In genomic region chr3:135069406-135069805, GRCh38 we compare ENCODE assay signal across 33 cellular contexts.
A peak's percentile ranks its signal among the peaks of the same experiment; 100 is the strongest.
DNase-seq lines count a peak whose midpoint lies in the region; ATAC-seq and TF ChIP-seq lines count a peak whose summit lies in the region.
"Had no signal": no experiment of that assay in that cellular context is flagged by ENCODE, and none has a peak within 500 bp of the region (broad histone marks: within the 10 kb centered on the region; RNA-seq: fewer than 3 reads in every experiment).

No MANE protein-coding gene starts in this region.

- TF ChIP-seq EP300 in esophagus muscularis mucosa (IDR thresholded peaks at IDR 0.05), result no peak

- H3K36me3 ChIP-seq in esophagus muscularis mucosa, result no peaks in the 10 kb centered on the region
- no peaks in the 10 kb centered on the region for H3K36me3 ChIP-seq in trophoblast cell (ENCODE audit: control insufficient read depth in 1 of 2, insufficient read depth in 2 of 2, low read length in 2 of 2)
- H3K36me3 ChIP-seq: BE2C; BLaER1; BLaER1 treated with 17β-estradiol and CSF1 and Interleukin-3, amounts not matched to agents 10 nM and 100 nM had no signal

- no peak overlapping the region for H2BK5ac ChIP-seq in trophoblast cell (ENCODE audit: low read depth, low read length, poor library complexity)

- H3K9me3 ChIP-seq in esophagus muscularis mucosa, result peaks cover 0 to 8% (median 0%) of the 10 kb centered on the region in 4 donors
- H3K9me3 ChIP-seq in trophoblast cell (ENCODE audit: insufficient read depth, low read depth, low read length), result peaks cover 1% of the 10 kb centered on the region
- H3K9me3 ChIP-seq: A549, BE2C, BLaER1, Caco-2 had no signal

- no peak overlapping the region for H4K91ac ChIP-seq in trophoblast cell (ENCODE audit: low read depth, low read length)

- TF ChIP-seq POLR2A in esophagus muscularis mucosa (IDR thresholded peaks at IDR 0.05; ENCODE audit: low read depth) (no peak), lower leg skin (IDR thresholded peaks at IDR 0.05) (no peak)

- no peak overlapping the region for H3K18ac ChIP-seq in trophoblast cell (ENCODE audit: low read length)

- H3K23ac ChIP-seq in trophoblast cell (ENCODE audit: low read length), result peak overlapping the region; percentile 52

- peak; percentile 19 for DNase-seq in NCI-H2171 treated with DMSO at 0.1 percent for 48 hours (lab: John Stamatoyannopoulos, UW)
- DNase-seq in NCI-H2171 (lab: John Stamatoyannopoulos, UW), result no peak
- DNase-seq in coronary artery (ENCODE audit: low spot score), result peak; percentile 63
- DNase-seq in esophagus muscularis mucosa (ENCODE audit: extremely low spot score), result peak; percentile 81
- no peak for DNase-seq in trophoblast cell
- no peak for DNase-seq in NCI-H2227 (lab: John Stamatoyannopoulos, UW; ENCODE audit: unreplicated experiment)
- no peak for DNase-seq in lower leg skin (ENCODE audit: low spot score in 2 of 2)
- DNase-seq: 8988T; ACHN; AML-193; BE2C; C1 segment of cervical spinal cord; Caco-2; Calu3; CD4-positive, alpha-beta memory T cell; CD4-positive, alpha-beta T cell; CD4-positive, CD25-positive, alpha-beta regulatory T cell; CD8-positive, alpha-beta memory T cell; CD8-positive, alpha-beta T cell; COR-L47; DMS 273 treated with DMSO at 0.1 percent for 48 hours; DMS153; DMS53; DMS79; DMS79 treated with DMSO at 0.1 percent for 48 hours; DND-41; EL had no signal

- H3K27ac ChIP-seq in coronary artery, result no peak overlapping the region
- no peak overlapping the region for H3K27ac ChIP-seq in esophagus muscularis mucosa (replicated peaks in 1 of 4)
- no peak overlapping the region for H3K27ac ChIP-seq in trophoblast cell (ENCODE audit: low read depth, low read length)
- H3K27ac ChIP-seq: 22Rv1; A549; BLaER1; BLaER1 treated with 17β-estradiol and CSF1 and Interleukin-3, amounts not matched to agents 10 nM and 100 nM; C4-2B had no signal

- H2AFZ ChIP-seq in trophoblast cell (ENCODE audit: insufficient read depth, low read length, poor library complexity), result no peak overlapping the region

- H2BK12ac ChIP-seq in trophoblast cell (ENCODE audit: low read length), result no peak overlapping the region

- ATAC-seq in HG03354 (IDR thresholded peaks at IDR 0.05; ENCODE audit: poor library complexity, severe bottlenecking, unreplicated experiment), result no peak
- ATAC-seq: A549; CD8-positive, alpha-beta T cell had no signal

- H3K4me1 ChIP-seq in esophagus muscularis mucosa (no peaks in the 10 kb centered on the region), trophoblast cell (ENCODE audit: control insufficient read depth in 1 of 2, insufficient read depth in 2 of 2, low read length in 2 of 2) (no peaks in the 10 kb centered on the region)
- H3K4me1 ChIP-seq: A549, BE2C, Caco-2 had no signal

- H3K9ac ChIP-seq in trophoblast cell (ENCODE audit: low read length), result peak overlapping the region; percentile 47
- H3K9ac ChIP-seq: BLaER1; BLaER1 treated with 17β-estradiol and CSF1 and Interleukin-3, amounts not matched to agents 10 nM and 100 nM had no signal

- no peak overlapping the region for H4K12ac ChIP-seq in trophoblast cell (ENCODE audit: low read depth, low read length)

- no peak overlapping the region for H3K4ac ChIP-seq in trophoblast cell (ENCODE audit: low read depth, low read length)

- H3K14ac ChIP-seq in trophoblast cell (ENCODE audit: low read length), result no peak overlapping the region

- H2AK5ac ChIP-seq in trophoblast cell (ENCODE audit: low read length), result no peak overlapping the region

- H3K79me1 ChIP-seq in trophoblast cell (ENCODE audit: low read length), result no peaks in the 10 kb centered on the region

- TF ChIP-seq CTCF in coronary artery (IDR thresholded peaks at IDR 0.05) (no peak), esophagus muscularis mucosa (IDR thresholded peaks at IDR 0.05) (no peak), lower leg skin (IDR thresholded peaks at IDR 0.05) (no peak)

- H3K27me3 ChIP-seq in esophagus muscularis mucosa, result no peaks in the 10 kb centered on the region
- H3K27me3 ChIP-seq in trophoblast cell (ENCODE audit: insufficient read depth, low read length), result no peaks in the 10 kb centered on the region
- H3K27me3 ChIP-seq: BE2C; BLaER1; BLaER1 treated with 17β-estradiol and CSF1 and Interleukin-3, amounts not matched to agents 10 nM and 100 nM had no signal

- WGBS in esophagus muscularis mucosa, result 69% methylated on average over 2 of the region's 2 CpGs
- no CpG with 5 or more reads among the region's 2 CpGs for WGBS in trophoblast cell (ENCODE audit: extremely low coverage, insufficient coverage, insufficient read length)
- WGBS in lower leg skin, 2 donors, result 82 to 92% methylated on average over 2 of the region's 2 CpGs

- no peak overlapping the region for H4K8ac ChIP-seq in trophoblast cell (ENCODE audit: low read depth, low read length)

- H3K4me2 ChIP-seq in trophoblast cell (ENCODE audit: low read length), result no peak overlapping the region
- H3K4me2 ChIP-seq: A549; BLaER1; BLaER1 treated with 17β-estradiol and CSF1 and Interleukin-3, amounts not matched to agents 10 nM and 100 nM had no signal

- no peak overlapping the region for H2BK120ac ChIP-seq in trophoblast cell (ENCODE audit: insufficient read depth, low read length, poor library complexity)

- H3K4me3 ChIP-seq in coronary artery (no peak overlapping the region), esophagus muscularis mucosa (no peak overlapping the region), trophoblast cell (ENCODE audit: low read depth, low read length) (no peak overlapping the region), lower leg skin (ENCODE audit: low read depth, poor library complexity, severe bottlenecking) (no peak overlapping the region)
- H3K4me3 ChIP-seq: A549; BLaER1; BLaER1 treated with 17β-estradiol and CSF1 and Interleukin-3, amounts not matched to agents 10 nM and 100 nM had no signal

- intact Hi-C loops in esophagus muscularis mucosa (cut with DNase I), result no loop called here
- intact Hi-C loops in lower leg skin (cut with DNase I; ENCODE audit: low total_unique reads), result no loop called here

- no peaks in the 10 kb centered on the region for H3K79me2 ChIP-seq in trophoblast cell (ENCODE audit: control insufficient read depth, insufficient read depth, low read length, poor library complexity)

Comparison
In these comparisons a context has a peak if more than half of its experiments do, and no peak if none do; other contexts are left out.
1. DNase-seq: peak in NCI-H2171 treated with DMSO at 0.1 percent for 48 hours (single experiment), coronary artery (single experiment) and esophagus muscularis mucosa (single experiment); none in NCI-H2171 (single experiment), trophoblast cell (0 of 2), NCI-H2227 (single experiment) and lower leg skin (0 of 2).